18 cellular contexts compared by ENCODE assay signal in genomic region chr6:136123464-136123863, GRCh38.
DNase-seq lines count a peak whose midpoint lies in the region; ATAC-seq, FAIRE-seq and TF ChIP-seq lines count a peak whose summit lies in the region.
"Had no signal": no experiment of that assay in that cellular context is flagged by ENCODE, and none has a peak within 500 bp of the region (broad histone marks: within the 10 kb centered on the region; RNA-seq: fewer than 3 reads in every experiment).

No MANE protein-coding gene starts in this region.

- in situ Hi-C loops in GM23248 (cut with MboI) = no loop called here

- no peak for FAIRE-seq in astrocyte (lab: Jason Lieb, UNC)
- no peak for FAIRE-seq in frontal cortex (lab: Jason Lieb, UNC)

- H3K79me2 ChIP-seq in GM23248 (ENCODE audit: insufficient read depth) = no peaks in the 10 kb centered on the region
- no peaks in the 10 kb centered on the region for H3K79me2 ChIP-seq in astrocyte (ENCODE audit: insufficient read depth, low read length)

- no peak overlapping the region for H3K9ac ChIP-seq in GM23248
- H3K9ac ChIP-seq in astrocyte (ENCODE audit: low read length) = no peak overlapping the region

- intact Hi-C loops in CD4-positive, alpha-beta memory T cell (cut with micrococcal nuclease) = no loop called here

- H3K9me3 Mint-ChIP-seq in astrocyte (ENCODE audit: unreplicated experiment) = no peaks in the 10 kb centered on the region
- H3K9me3 Mint-ChIP-seq in type B pancreatic cell = no peaks in the 10 kb centered on the region
- no peaks in the 10 kb centered on the region for H3K9me3 Mint-ChIP-seq in CD4-positive, alpha-beta memory T cell

- H3K4me1 Mint-ChIP-seq in astrocyte (ENCODE audit: low read depth, unreplicated experiment) = no peaks in the 10 kb centered on the region
- peaks cover 24% of the 10 kb centered on the region for H3K4me1 Mint-ChIP-seq in type B pancreatic cell (ENCODE audit: unreplicated experiment)
- H3K4me1 Mint-ChIP-seq in CD4-positive, alpha-beta memory T cell = no peaks in the 10 kb centered on the region

- POLR2A ChIA-PET in CD4-positive, alpha-beta memory T cell (lab: Charles Lee; ENCODE audit: partially characterized antibody) = no interaction called here

- no peaks in the 10 kb centered on the region for H4K20me1 ChIP-seq in GM23248 (ENCODE audit: insufficient read depth)
- H4K20me1 ChIP-seq in astrocyte (ENCODE audit: insufficient read depth, low read length) = no peaks in the 10 kb centered on the region

- no peaks in the 10 kb centered on the region for H3K9me3 ChIP-seq in GM23248 (ENCODE audit: low read depth)
- H3K9me3 ChIP-seq in astrocyte (ENCODE audit: insufficient read depth, low read depth, low read length) = no peaks in the 10 kb centered on the region
- no peaks in the 10 kb centered on the region for H3K9me3 ChIP-seq in CD4-positive, alpha-beta memory T cell (ENCODE audit: control insufficient read depth in 1 of 2, low read length in 2 of 2)
- H3K9me3 ChIP-seq: sigmoid colon had no signal

- no peaks in the 10 kb centered on the region for H3K9me2 ChIP-seq in GM23248 (ENCODE audit: insufficient read depth)

- H2AFZ ChIP-seq in GM23248 = 0 out of 2 replicates have a peak overlapping the region, but pooled peaks have one; percentile 4
- H2AFZ ChIP-seq in astrocyte (ENCODE audit: low read depth, low read length) = no peak overlapping the region

- peak overlapping the region; percentile 22 for H3K4me2 ChIP-seq in GM23248 (ENCODE audit: unreplicated experiment)
- no peak overlapping the region for H3K4me2 ChIP-seq in astrocyte (ENCODE audit: low read length)

- no peak for ATAC-seq in GM21447 (IDR thresholded peaks at IDR 0.05; ENCODE audit: unreplicated experiment)
- ATAC-seq: activated CD8-positive, alpha-beta T cell treated with anti-CD3 and anti-CD28 coated beads, Interleukin-2, amount 10 ng/mL, durations not matched to agents 7 days and 5 days; left colon had no signal

- H3K27me3 ChIP-seq in GM23248 (replicated peaks; ENCODE audit: insufficient read depth) (no peaks in the 10 kb centered on the region), astrocyte (ENCODE audit: insufficient read depth, low read length) (no peaks in the 10 kb centered on the region)
- H3K27me3 ChIP-seq in CD4-positive, alpha-beta memory T cell (ENCODE audit: insufficient read depth, low read length) = no peaks in the 10 kb centered on the region
- H3K27me3 ChIP-seq: sigmoid colon had no signal

- H3K4me1 ChIP-seq in GM23248 (ENCODE audit: insufficient read depth) = peaks cover 15% of the 10 kb centered on the region
- H3K4me1 ChIP-seq in astrocyte (ENCODE audit: insufficient read depth, low read length) = no peaks in the 10 kb centered on the region
- H3K4me1 ChIP-seq in CD4-positive, alpha-beta memory T cell (ENCODE audit: insufficient read depth, low read length) = no peaks in the 10 kb centered on the region
- H3K4me1 ChIP-seq: sigmoid colon had no signal

- H3F3A ChIP-seq in GM23248 (ENCODE audit: insufficient read depth) = no peaks in the 10 kb centered on the region; the same call in 1 of the 2 replicates

- H3K4me3 ChIP-seq in GM23248 (no peak overlapping the region), astrocyte (ENCODE audit: insufficient read depth, low read depth, low read length) (no peak overlapping the region), foreskin fibroblast (ENCODE audit: low read depth in 1 of 2, low read length in 2 of 2) (no peak overlapping the region)
- no peak overlapping the region for H3K4me3 ChIP-seq in CD4-positive, alpha-beta memory T cell (ENCODE audit: low read length in 2 of 2)
- H3K4me3 ChIP-seq: sigmoid colon had no signal

- DNase-seq in GM23248 = peak; percentile 73
- DNase-seq in astrocyte (ENCODE audit: low read depth) = peak; percentile 56
- peak; percentile 24 to 58 for DNase-seq in foreskin fibroblast
- DNase-seq in type B pancreatic cell (ENCODE audit: extremely low spot score, unreplicated experiment) = no peak
- no peak for DNase-seq in CD4-positive, alpha-beta memory T cell
- no peak for DNase-seq in frontal cortex (ENCODE audit: low spot score in 2 of 2)
- DNase-seq: activated CD8-positive, alpha-beta T cell treated with anti-CD3 and anti-CD28 coated beads, Interleukin-2, amount 10 ng/mL, durations not matched to agents 7 days and 5 days; cerebellar nuclear complex; DMS79 treated with DMSO at 0.1 percent for 48 hours; hippocampal formation; KBM-7; left colon; NCI-H1092; NCI-H2171 treated with DMSO at 0.1 percent for 48 hours; occipital lobe; sigmoid colon; stimulated activated CD4-positive, alpha-beta T cell treated with anti-CD3 and anti-CD28 coated beads, Interleukin-4, amount 100 ng/mL, for 4 hours had no signal

- H3K36me3 ChIP-seq in GM23248 (ENCODE audit: low read depth) = no peaks in the 10 kb centered on the region
- H3K36me3 ChIP-seq in astrocyte (ENCODE audit: insufficient read depth, low read length) = no peaks in the 10 kb centered on the region
- no peaks in the 10 kb centered on the region for H3K36me3 ChIP-seq in CD4-positive, alpha-beta memory T cell (ENCODE audit: insufficient read depth, low read length)
- H3K36me3 ChIP-seq: sigmoid colon had no signal

- no peak for TF ChIP-seq CTCF in astrocyte (IDR thresholded peaks at IDR 0.05; ENCODE audit: insufficient read depth, low read depth, low read length)
- TF ChIP-seq CTCF in foreskin fibroblast (IDR thresholded peaks at IDR 0.05; ENCODE audit: low read depth, low read length) = no peak
- TF ChIP-seq CTCF in type B pancreatic cell (conservative IDR thresholded peaks at IDR 0.05) = no peak

- no peak overlapping the region for H3K4me3 Mint-ChIP-seq in astrocyte (ENCODE audit: unreplicated experiment)
- peak overlapping the region; percentile 56 for H3K4me3 Mint-ChIP-seq in type B pancreatic cell
- H3K4me3 Mint-ChIP-seq in CD4-positive, alpha-beta memory T cell = no peak overlapping the region
- H3K4me3 Mint-ChIP-seq: activated CD8-positive, alpha-beta T cell treated with anti-CD3 and anti-CD28 coated beads, Interleukin-2, amount 10 ng/mL, durations not matched to agents 7 days and 5 days had no signal

- WGBS in GM23248 (ENCODE audit: low coverage in 1 of 2, low lambda C conversion rate in 2 of 2, missing lambda C conversion rate in 2 of 2), 2 experiments = 63 to 71% methylated on average over 1 of the region's 1 CpG

- H3K36me3 Mint-ChIP-seq in astrocyte (ENCODE audit: low read depth, unreplicated experiment) (no peaks in the 10 kb centered on the region), type B pancreatic cell (peaks cover 5% of the 10 kb centered on the region)
- H3K36me3 Mint-ChIP-seq in CD4-positive, alpha-beta memory T cell = no peaks in the 10 kb centered on the region

- H3K27me3 Mint-ChIP-seq in astrocyte (ENCODE audit: low read depth, unreplicated experiment) (no peaks in the 10 kb centered on the region), type B pancreatic cell (no peaks in the 10 kb centered on the region)
- peaks cover 0 to 3% of the 10 kb centered on the region in 2 donors for H3K27me3 Mint-ChIP-seq in CD4-positive, alpha-beta memory T cell

- H3K27ac ChIP-seq in GM23248 = no peak overlapping the region
- H3K27ac ChIP-seq in astrocyte (ENCODE audit: low read depth, low read length) = no peak overlapping the region
- H3K27ac ChIP-seq in CD4-positive, alpha-beta memory T cell (ENCODE audit: low read depth, low read length) = no peak overlapping the region
- H3K27ac ChIP-seq: sigmoid colon had no signal

- H3K27ac Mint-ChIP-seq in astrocyte (ENCODE audit: unreplicated experiment) = no peak overlapping the region
- peak overlapping the region; percentile 65 for H3K27ac Mint-ChIP-seq in type B pancreatic cell
- no peak overlapping the region for H3K27ac Mint-ChIP-seq in CD4-positive, alpha-beta memory T cell
- H3K27ac Mint-ChIP-seq: activated CD8-positive, alpha-beta T cell treated with anti-CD3 and anti-CD28 coated beads, Interleukin-2, amount 10 ng/mL, durations not matched to agents 7 days and 5 days had no signal

- CTCF ChIA-PET in CD4-positive, alpha-beta memory T cell (lab: Charles Lee; ENCODE audit: partially characterized antibody) = no interaction called here

Comparison
In these comparisons a context has a peak if more than half of its experiments do, and no peak if none do; other contexts are left out.
1. DNase-seq: peak in GM23248 (single experiment), astrocyte (single experiment) and foreskin fibroblast (2 of 2); none in type B pancreatic cell (single experiment), CD4-positive, alpha-beta memory T cell (0 of 5) and frontal cortex (0 of 2).